In the genomic region with DNA sequence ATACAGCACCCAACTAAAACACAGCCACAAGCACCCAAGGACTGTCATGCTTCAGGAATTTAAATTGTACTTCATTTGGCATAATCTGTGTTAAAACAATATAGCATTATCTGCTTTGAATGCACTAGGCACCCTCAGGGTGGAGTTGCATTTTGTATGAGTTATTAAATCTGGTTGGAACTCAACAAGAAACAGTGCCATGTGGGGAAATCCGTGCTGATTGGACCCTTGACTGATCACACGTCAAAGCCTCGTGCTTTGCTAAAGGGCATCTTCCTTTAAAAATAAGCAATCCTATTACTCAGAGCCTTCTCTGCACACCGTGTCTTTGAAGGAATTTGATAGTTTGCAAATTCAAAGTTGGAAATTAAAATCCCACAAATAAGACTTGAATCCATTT, we compare ENCODE assay signal across 13 cellular contexts. TPM values are rescaled to one million over a fixed set of nuclear protein-coding genes. Genes with fewer than 3 reads are reported as not detected.
DNase-seq lines count a peak whose midpoint lies in the region; ATAC-seq and TF ChIP-seq lines count a peak whose summit lies in the region.
"Had no signal": no experiment of that assay in that cellular context is flagged by ENCODE, and none has a peak within 500 bp of the region (broad histone marks: within the 10 kb centered on the region; RNA-seq: fewer than 3 reads in every experiment).

No MANE protein-coding gene starts in this region.

- peaks cover 54% of the 10 kb centered on the region for H3K4me1 Mint-ChIP-seq in neural progenitor cell

- peaks cover 13% of the 10 kb centered on the region for H3K4me1 ChIP-seq in neural progenitor cell

- H3K9me3 Mint-ChIP-seq in neural progenitor cell, result peaks cover 5% of the 10 kb centered on the region
- H3K9me3 Mint-ChIP-seq: CD4-positive, alpha-beta T cell; dendritic cell treated with granulocyte-macrophage colony-stimulating factor and Interleukin-4, amounts not matched to agents 40 ng/mL and 50 ng/mL, for 4 days had no signal

- no peaks in the 10 kb centered on the region for H3K79me2 ChIP-seq in neural progenitor cell (ENCODE audit: low read depth)

- H4K20me1 ChIP-seq in neural progenitor cell (ENCODE audit: low read depth), result no peaks in the 10 kb centered on the region

- no peaks in the 10 kb centered on the region for H3K36me3 ChIP-seq in neural progenitor cell
- H3K36me3 ChIP-seq: neutrophil, upper lobe of right lung had no signal

- TF ChIP-seq CTCF in AG09319 (IDR thresholded peaks at IDR 0.05; ENCODE audit: low read depth, low read length) (no peak), neural progenitor cell (IDR thresholded peaks at IDR 0.05) (no peak)

- peak overlapping the region; percentile 53 for H3K27ac Mint-ChIP-seq in neural progenitor cell
- H3K27ac Mint-ChIP-seq: CD4-positive, alpha-beta T cell; dendritic cell treated with granulocyte-macrophage colony-stimulating factor and Interleukin-4, amounts not matched to agents 40 ng/mL and 50 ng/mL, for 4 days had no signal

- no peaks in the 10 kb centered on the region for H3K9me3 ChIP-seq in neural progenitor cell (ENCODE audit: low read depth)
- H3K9me3 ChIP-seq: neutrophil, upper lobe of right lung had no signal

- H3K27me3 ChIP-seq in neural progenitor cell, result no peaks in the 10 kb centered on the region
- H3K27me3 ChIP-seq: neutrophil, upper lobe of right lung had no signal

- H3K4me2 ChIP-seq in neural progenitor cell, result no peak overlapping the region

- no peak overlapping the region for H3K27ac ChIP-seq in neural progenitor cell
- H3K27ac ChIP-seq: neutrophil, upper lobe of right lung had no signal

- H3K4me3 Mint-ChIP-seq in neural progenitor cell, result no peak overlapping the region
- H3K4me3 Mint-ChIP-seq: CD4-positive, alpha-beta T cell; dendritic cell treated with granulocyte-macrophage colony-stimulating factor and Interleukin-4, amounts not matched to agents 40 ng/mL and 50 ng/mL, for 4 days had no signal

- H3F3A ChIP-seq in neural progenitor cell (ENCODE audit: low read depth), result peaks cover 11% of the 10 kb centered on the region

- H3K36me3 Mint-ChIP-seq in neural progenitor cell, result no peaks in the 10 kb centered on the region

- no peak overlapping the region for H2AFZ ChIP-seq in neural progenitor cell (replicated peaks)

- ATAC-seq in GM18519 (IDR thresholded peaks at IDR 0.05; ENCODE audit: low FRiP score, unreplicated experiment) (no peak), HG02610 (IDR thresholded peaks at IDR 0.05; ENCODE audit: unreplicated experiment) (no peak), GM19328 (IDR thresholded peaks at IDR 0.05; ENCODE audit: unreplicated experiment) (no peak)
- ATAC-seq: upper lobe of right lung had no signal

- H3K4me3 ChIP-seq in neural progenitor cell, result no peak overlapping the region
- H3K4me3 ChIP-seq: upper lobe of right lung had no signal

- H3K27me3 Mint-ChIP-seq in neural progenitor cell (ENCODE audit: insufficient read depth, low read depth), result peaks cover under 1% of the 10 kb centered on the region
- H3K27me3 Mint-ChIP-seq: dendritic cell treated with granulocyte-macrophage colony-stimulating factor and Interleukin-4, amounts not matched to agents 40 ng/mL and 50 ng/mL, for 4 days had no signal

- H3K9ac ChIP-seq in neural progenitor cell, result no peak overlapping the region

- DNase-seq in AG09319 (ENCODE audit: extremely low read depth, low read depth) (peak; percentile 75), NCI-H226 (peak; percentile 82), epidermal melanocyte (ENCODE audit: insufficient read length, low spot score) (peak; percentile 57), neural progenitor cell (ENCODE audit: low spot score) (no peak), GDM1 (lab: John Stamatoyannopoulos, UW) (no peak)
- DNase-seq: CD4-positive, alpha-beta T cell; NCI-H146; upper lobe of right lung had no signal

RNA-seq across cellular contexts. Expression of gene IGFBP7, which starts 35.4 kb away (rescaled TPM):
- 0.86 and 1.5 TPM in 2 replicates for total RNA-seq in neural progenitor cell (ENCODE audit: low replicate concordance)

Comparison
In these comparisons a context has a peak if more than half of its experiments do, and no peak if none do; other contexts are left out.
1. DNase-seq: peak in AG09319 (single experiment), NCI-H226 (single experiment) and epidermal melanocyte (single experiment); none in neural progenitor cell (single experiment) and GDM1 (single experiment).